1 cellular context compared by ENCODE assay signal in the genomic region with DNA sequence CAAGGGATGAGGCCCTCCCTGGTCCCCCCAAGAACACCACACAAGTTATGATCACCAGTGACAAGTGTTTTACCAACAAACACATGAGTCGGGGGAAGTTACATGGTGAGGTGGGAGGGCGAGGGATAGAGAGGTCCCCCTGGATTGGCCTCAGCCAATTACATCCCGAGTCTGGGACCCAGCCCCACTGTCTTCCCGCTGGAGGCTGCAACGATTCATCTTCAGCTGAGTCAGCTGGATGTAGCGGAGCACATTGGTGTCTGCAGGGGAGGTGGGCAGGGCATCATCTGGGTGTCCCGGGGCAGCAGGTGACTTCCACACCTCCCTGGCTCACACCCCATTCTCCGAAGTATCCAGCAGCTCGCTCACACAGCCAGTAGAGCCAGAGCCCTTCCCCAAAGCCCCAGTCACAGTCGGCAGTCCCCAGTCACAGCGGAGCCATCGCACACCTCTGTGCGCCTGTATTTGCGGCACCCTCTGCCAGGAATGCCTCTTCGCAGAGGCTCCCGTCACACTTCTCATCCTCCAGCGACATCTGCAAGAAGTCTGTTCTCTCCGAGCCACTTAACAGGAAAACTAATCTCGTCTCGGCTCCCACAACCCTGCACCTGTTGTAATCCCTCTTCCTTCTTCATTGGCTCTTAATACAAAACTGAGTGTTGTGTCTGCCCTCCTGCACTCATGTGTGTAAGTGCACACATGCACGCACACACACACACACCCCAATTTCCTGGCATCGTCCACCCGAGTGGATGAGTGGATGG.
TF ChIP-seq lines count a peak whose summit lies in the region.

No MANE protein-coding gene starts in this region.

TF ChIP-seq in endothelial cell of umbilical vein, 7 proteins besides CTCF, POLR2A, EP300 and RAD21:
- TF ChIP-seq EZH2 (IDR thresholded peaks at IDR 0.05; ENCODE audit: borderline replicate concordance, low read depth, low read length, severe bottlenecking) (peak; percentile 33), GATA2 (IDR thresholded peaks at IDR 0.05; ENCODE audit: insufficient read depth, insufficient read length, low read depth, low read length) (no peak)
